In the genomic region with DNA sequence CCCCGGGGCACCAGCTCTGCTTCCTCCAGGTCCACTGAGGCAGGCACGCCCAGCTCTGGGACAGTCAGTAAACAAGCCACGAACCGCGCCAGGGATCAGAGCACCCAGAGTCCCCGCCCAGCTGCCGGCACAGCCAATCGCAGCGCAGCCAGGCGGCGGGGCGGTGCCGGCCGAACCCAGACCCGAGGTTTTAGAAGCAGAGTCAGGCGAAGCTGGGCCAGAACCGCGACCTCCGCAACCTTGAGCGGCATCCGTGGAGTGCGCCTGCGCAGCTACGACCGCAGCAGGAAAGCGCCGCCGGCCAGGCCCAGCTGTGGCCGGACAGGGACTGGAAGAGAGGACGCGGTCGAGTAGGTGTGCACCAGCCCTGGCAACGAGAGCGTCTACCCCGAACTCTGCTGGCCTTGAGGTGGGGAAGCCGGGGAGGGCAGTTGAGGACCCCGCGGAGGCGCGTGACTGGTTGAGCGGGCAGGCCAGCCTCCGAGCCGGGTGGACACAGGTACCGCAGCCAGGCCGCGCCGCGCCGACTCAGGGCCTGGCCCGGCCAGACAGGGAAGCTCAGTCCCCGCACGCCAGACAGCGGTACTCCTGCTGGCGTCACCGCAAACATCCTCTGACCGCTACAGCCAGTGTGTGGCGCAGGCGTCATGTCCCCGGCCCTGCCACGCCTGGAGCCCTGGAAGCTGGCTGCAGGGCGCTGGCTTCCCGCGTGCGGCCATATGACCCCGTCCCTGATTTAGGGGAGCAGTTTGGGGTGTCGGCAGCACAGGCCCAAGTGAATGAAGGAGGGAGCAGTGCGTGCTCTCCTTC, we compare ENCODE assay signal across 1 cellular context.
TF ChIP-seq lines count a peak whose summit lies in the region.

A gene (plus strand): TSS at position 220 of the 810 bp plus-strand sequence. CDS start 1,485 bp downstream, outside the sequence.

TF ChIP-seq in HepG2, 621 proteins besides CTCF, POLR2A, EP300 and RAD21 (continued from another document and continues in another):
- TF ChIP-seq, protein P1, sequence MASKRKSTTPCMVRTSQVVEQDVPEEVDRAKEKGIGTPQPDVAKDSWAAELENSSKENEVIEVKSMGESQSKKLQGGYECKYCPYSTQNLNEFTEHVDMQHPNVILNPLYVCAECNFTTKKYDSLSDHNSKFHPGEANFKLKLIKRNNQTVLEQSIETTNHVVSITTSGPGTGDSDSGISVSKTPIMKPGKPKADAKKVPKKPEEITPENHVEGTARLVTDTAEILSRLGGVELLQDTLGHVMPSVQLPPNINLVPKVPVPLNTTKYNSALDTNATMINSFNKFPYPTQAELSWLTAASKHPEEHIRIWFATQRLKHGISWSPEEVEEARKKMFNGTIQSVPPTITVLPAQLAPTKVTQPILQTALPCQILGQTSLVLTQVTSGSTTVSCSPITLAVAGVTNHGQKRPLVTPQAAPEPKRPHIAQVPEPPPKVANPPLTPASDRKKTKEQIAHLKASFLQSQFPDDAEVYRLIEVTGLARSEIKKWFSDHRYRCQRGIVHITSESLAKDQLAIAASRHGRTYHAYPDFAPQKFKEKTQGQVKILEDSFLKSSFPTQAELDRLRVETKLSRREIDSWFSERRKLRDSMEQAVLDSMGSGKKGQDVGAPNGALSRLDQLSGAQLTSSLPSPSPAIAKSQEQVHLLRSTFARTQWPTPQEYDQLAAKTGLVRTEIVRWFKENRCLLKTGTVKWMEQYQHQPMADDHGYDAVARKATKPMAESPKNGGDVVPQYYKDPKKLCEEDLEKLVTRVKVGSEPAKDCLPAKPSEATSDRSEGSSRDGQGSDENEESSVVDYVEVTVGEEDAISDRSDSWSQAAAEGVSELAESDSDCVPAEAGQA (IDR thresholded peaks at IDR 0.05; ENCODE audit: low read depth): 0 out of 2 replicates have a peak, but pooled peaks have one; percentile 32
- TF ChIP-seq, protein P1 (CRISPR knock-in tag; IDR thresholded peaks at IDR 0.05; ENCODE audit: borderline replicate concordance): peak; percentile 71; the same call in 1 of the 2 replicates
- TF ChIP-seq, protein P2, sequence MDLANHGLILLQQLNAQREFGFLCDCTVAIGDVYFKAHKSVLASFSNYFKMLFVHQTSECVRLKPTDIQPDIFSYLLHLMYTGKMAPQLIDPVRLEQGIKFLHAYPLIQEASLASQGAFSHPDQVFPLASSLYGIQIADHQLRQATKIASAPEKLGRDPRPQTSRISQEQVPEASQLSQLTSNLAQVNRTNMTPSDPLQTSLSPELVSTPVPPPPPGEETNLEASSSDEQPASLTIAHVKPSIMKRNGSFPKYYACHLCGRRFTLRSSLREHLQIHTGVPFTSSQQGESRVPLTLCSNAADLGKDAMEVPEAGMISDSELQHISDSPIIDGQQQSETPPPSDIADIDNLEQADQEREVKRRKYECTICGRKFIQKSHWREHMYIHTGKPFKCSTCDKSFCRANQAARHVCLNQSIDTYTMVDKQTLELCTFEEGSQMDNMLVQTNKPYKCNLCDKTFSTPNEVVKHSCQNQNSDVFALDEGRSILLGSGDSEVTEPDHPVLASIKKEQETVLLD (CRISPR knock-in tag; IDR thresholded peaks at IDR 0.05; ENCODE audit: low read depth): no peak
- TF ChIP-seq SMC3 (IDR thresholded peaks at IDR 0.05; ENCODE audit: low read length) (no peak), AGO1 (IDR thresholded peaks at IDR 0.05; ENCODE audit: low read depth, low read length, poor library complexity, severe bottlenecking) (peak; percentile 38), RCOR2 (CRISPR knock-in tag; IDR thresholded peaks at IDR 0.05) (0 out of 2 replicates have a peak, but pooled peaks have one; percentile 21), GLI4 (CRISPR knock-in tag; IDR thresholded peaks at IDR 0.05; ENCODE audit: borderline replicate concordance) (peak; percentile 9; the same call in 1 of the 2 replicates), ZNF3 (CRISPR knock-in tag; IDR thresholded peaks at IDR 0.05) (no peak), ZNF34 (CRISPR knock-in tag; IDR thresholded peaks at IDR 0.05; ENCODE audit: borderline replicate concordance) (0 out of 2 replicates have a peak, but pooled peaks have one; percentile 81), CBFB (CRISPR knock-in tag; IDR thresholded peaks at IDR 0.05) (no peak; the same call in 1 of the 2 replicates), NFKB2 (CRISPR knock-in tag; IDR thresholded peaks at IDR 0.05; ENCODE audit: borderline replicate concordance) (peak; percentile 87), ZNF670 (CRISPR knock-in tag; IDR thresholded peaks at IDR 0.05; ENCODE audit: borderline replicate concordance) (no peak; the same call in 1 of the 2 replicates), ZNF317 (CRISPR knock-in tag; IDR thresholded peaks at IDR 0.05) (peak; percentile 52; the same call in 1 of the 2 replicates), ZNF564 (CRISPR knock-in tag; IDR thresholded peaks at IDR 0.05) (peak; percentile 83; the same call in 1 of the 2 replicates), HOXA7 (CRISPR knock-in tag; IDR thresholded peaks at IDR 0.05) (no peak), SRY (CRISPR knock-in tag; IDR thresholded peaks at IDR 0.05) (no peak), ZNF101 (CRISPR knock-in tag; IDR thresholded peaks at IDR 0.05; ENCODE audit: borderline replicate concordance, low read depth) (no peak), HDAC1 (CRISPR knock-in tag; IDR thresholded peaks at IDR 0.05) (peak; percentile 80), ATF7-NPFF (CRISPR knock-in tag; IDR thresholded peaks at IDR 0.05; ENCODE audit: low read depth) (peak; percentile 90; the same call in 1 of the 2 replicates), ZNF773 (CRISPR knock-in tag; IDR thresholded peaks at IDR 0.05; ENCODE audit: borderline replicate concordance) (peak; percentile 83)
- TF ChIP-seq, protein P3, sequence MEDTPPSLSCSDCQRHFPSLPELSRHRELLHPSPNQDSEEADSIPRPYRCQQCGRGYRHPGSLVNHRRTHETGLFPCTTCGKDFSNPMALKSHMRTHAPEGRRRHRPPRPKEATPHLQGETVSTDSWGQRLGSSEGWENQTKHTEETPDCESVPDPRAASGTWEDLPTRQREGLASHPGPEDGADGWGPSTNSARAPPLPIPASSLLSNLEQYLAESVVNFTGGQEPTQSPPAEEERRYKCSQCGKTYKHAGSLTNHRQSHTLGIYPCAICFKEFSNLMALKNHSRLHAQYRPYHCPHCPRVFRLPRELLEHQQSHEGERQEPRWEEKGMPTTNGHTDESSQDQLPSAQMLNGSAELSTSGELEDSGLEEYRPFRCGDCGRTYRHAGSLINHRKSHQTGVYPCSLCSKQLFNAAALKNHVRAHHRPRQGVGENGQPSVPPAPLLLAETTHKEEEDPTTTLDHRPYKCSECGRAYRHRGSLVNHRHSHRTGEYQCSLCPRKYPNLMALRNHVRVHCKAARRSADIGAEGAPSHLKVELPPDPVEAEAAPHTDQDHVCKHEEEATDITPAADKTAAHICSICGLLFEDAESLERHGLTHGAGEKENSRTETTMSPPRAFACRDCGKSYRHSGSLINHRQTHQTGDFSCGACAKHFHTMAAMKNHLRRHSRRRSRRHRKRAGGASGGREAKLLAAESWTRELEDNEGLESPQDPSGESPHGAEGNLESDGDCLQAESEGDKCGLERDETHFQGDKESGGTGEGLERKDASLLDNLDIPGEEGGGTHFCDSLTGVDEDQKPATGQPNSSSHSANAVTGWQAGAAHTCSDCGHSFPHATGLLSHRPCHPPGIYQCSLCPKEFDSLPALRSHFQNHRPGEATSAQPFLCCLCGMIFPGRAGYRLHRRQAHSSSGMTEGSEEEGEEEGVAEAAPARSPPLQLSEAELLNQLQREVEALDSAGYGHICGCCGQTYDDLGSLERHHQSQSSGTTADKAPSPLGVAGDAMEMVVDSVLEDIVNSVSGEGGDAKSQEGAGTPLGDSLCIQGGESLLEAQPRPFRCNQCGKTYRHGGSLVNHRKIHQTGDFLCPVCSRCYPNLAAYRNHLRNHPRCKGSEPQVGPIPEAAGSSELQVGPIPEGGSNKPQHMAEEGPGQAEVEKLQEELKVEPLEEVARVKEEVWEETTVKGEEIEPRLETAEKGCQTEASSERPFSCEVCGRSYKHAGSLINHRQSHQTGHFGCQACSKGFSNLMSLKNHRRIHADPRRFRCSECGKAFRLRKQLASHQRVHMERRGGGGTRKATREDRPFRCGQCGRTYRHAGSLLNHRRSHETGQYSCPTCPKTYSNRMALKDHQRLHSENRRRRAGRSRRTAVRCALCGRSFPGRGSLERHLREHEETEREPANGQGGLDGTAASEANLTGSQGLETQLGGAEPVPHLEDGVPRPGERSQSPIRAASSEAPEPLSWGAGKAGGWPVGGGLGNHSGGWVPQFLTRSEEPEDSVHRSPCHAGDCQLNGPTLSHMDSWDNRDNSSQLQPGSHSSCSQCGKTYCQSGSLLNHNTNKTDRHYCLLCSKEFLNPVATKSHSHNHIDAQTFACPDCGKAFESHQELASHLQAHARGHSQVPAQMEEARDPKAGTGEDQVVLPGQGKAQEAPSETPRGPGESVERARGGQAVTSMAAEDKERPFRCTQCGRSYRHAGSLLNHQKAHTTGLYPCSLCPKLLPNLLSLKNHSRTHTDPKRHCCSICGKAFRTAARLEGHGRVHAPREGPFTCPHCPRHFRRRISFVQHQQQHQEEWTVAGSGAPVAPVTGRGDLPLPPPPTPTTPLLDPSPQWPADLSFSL (CRISPR knock-in tag; IDR thresholded peaks at IDR 0.05): peak; percentile 37; the same call in 1 of the 2 replicates
- TF ChIP-seq, protein P4, sequence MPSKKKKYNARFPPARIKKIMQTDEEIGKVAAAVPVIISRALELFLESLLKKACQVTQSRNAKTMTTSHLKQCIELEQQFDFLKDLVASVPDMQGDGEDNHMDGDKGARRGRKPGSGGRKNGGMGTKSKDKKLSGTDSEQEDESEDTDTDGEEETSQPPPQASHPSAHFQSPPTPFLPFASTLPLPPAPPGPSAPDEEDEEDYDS (CRISPR knock-in tag; IDR thresholded peaks at IDR 0.05): peak; percentile 82
- TF ChIP-seq, protein P5, sequence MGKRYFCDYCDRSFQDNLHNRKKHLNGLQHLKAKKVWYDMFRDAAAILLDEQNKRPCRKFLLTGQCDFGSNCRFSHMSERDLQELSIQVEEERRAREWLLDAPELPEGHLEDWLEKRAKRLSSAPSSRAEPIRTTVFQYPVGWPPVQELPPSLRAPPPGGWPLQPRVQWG (CRISPR knock-in tag; IDR thresholded peaks at IDR 0.05; ENCODE audit: borderline replicate concordance, low read depth): no peak
- TF ChIP-seq, protein P6, sequence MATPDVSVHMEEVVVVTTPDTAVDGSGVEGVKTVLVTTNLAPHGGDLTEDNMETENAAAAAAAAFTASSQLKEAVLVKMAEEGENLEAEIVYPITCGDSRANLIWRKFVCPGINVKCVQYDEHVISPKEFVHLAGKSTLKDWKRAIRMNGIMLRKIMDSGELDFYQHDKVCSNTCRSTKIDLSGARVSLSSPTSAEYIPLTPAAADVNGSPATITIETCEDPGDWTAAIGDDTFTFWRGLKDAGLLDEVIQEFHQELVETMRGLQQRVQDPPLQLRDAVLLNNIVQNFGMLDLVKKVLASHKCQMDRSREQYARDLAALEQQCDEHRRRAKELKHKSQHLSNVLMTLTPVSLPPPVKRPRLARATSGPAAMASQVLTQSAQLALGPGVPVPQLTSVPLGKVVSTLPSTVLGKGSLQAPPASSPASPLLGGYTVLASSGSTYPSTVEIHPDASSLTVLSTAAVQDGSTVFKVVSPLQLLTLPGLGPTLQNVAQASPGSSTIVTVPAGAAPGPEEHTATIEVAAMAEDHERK (CRISPR knock-in tag; IDR thresholded peaks at IDR 0.05; ENCODE audit: low read depth): no peak
- TF ChIP-seq, protein P7, sequence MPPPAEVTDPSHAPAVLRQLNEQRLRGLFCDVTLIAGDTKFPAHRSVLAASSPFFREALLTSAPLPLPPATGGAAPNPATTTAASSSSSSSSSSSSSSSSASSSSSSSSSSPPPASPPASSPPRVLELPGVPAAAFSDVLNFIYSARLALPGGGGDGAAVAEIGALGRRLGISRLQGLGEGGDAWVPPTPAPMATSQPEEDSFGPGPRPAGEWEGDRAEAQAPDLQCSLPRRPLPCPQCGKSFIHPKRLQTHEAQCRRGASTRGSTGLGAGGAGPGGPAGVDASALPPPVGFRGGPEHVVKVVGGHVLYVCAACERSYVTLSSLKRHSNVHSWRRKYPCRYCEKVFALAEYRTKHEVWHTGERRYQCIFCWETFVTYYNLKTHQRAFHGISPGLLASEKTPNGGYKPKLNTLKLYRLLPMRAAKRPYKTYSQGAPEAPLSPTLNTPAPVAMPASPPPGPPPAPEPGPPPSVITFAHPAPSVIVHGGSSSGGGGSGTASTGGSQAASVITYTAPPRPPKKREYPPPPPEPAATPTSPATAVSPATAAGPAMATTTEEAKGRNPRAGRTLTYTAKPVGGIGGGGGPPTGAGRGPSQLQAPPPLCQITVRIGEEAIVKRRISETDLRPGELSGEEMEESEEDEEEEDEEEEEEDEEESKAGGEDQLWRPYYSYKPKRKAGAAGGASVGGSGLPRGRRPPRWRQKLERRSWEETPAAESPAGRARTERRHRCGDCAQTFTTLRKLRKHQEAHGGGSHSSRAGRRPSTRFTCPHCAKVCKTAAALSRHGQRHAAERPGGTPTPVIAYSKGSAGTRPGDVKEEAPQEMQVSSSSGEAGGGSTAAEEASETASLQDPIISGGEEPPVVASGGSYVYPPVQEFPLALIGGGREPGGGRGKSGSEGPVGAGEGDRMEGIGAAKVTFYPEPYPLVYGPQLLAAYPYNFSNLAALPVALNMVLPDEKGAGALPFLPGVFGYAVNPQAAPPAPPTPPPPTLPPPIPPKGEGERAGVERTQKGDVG (CRISPR knock-in tag; IDR thresholded peaks at IDR 0.05; ENCODE audit: borderline replicate concordance): peak; percentile 75
- TF ChIP-seq, protein P8, sequence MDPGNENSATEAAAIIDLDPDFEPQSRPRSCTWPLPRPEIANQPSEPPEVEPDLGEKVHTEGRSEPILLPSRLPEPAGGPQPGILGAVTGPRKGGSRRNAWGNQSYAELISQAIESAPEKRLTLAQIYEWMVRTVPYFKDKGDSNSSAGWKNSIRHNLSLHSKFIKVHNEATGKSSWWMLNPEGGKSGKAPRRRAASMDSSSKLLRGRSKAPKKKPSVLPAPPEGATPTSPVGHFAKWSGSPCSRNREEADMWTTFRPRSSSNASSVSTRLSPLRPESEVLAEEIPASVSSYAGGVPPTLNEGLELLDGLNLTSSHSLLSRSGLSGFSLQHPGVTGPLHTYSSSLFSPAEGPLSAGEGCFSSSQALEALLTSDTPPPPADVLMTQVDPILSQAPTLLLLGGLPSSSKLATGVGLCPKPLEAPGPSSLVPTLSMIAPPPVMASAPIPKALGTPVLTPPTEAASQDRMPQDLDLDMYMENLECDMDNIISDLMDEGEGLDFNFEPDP (CRISPR knock-in tag; conservative IDR thresholded peaks at IDR 0.05): no peak
